Comparison of ENCODE assay signal across 20 cellular contexts in genomic region chr5:36889264-36889663, GRCh38. TPM values are rescaled to one million over a fixed set of nuclear protein-coding genes. Genes with fewer than 3 reads are reported as not detected.
A peak's percentile ranks its signal among the peaks of the same experiment; 100 is the strongest.
DNase-seq lines count a peak whose midpoint lies in the region; ATAC-seq lines count a peak whose summit lies in the region.
"Had no signal": no experiment of that assay in that cellular context is flagged by ENCODE, and none has a peak within 500 bp of the region (broad histone marks: within the 10 kb centered on the region; RNA-seq: fewer than 3 reads in every experiment).

No MANE protein-coding gene starts in this region.

- no peak for DNase-seq in activated CD4-positive, alpha-beta T cell treated with anti-CD3 and anti-CD28 coated beads for 36 hours
- no peak for DNase-seq in activated CD4-positive, alpha-beta T cell treated with anti-CD3 and anti-CD28 coated beads, Interleukin-2, amount 10 ng/mL, durations not matched to agents 7 days and 5 days
- DNase-seq in activated naive CD4-positive, alpha-beta T cell treated with anti-CD3 and anti-CD28 coated beads, Interleukin-2, amount 50 U/mL, for 16 hours = no peak
- no peak for DNase-seq in activated T-helper 2 cell treated with anti-CD3 and anti-CD28 coated beads, Interferon-gamma antibody, Interleukin-2, Interleukin-4, amounts not matched to agents 10 μg/mL and 5 μg/mL and 100 μg/mL, durations not matched to agents 14 hours and 24 hours and 36 hours (ENCODE audit: low spot score)
- no peak for DNase-seq in stimulated activated naive CD8-positive, alpha-beta T cell treated with anti-CD3 and anti-CD28 coated beads, Interleukin-15, Interleukin-2, amounts not matched to agents 100 U/mL and 50 U/mL, for 24 hours
- no peak for DNase-seq in activated CD8-positive, alpha-beta memory T cell treated with anti-CD3 and anti-CD28 coated beads for 24 hours
- DNase-seq in DMS153 (lab: John Stamatoyannopoulos, UW) = no peak
- DNase-seq: 8988T, Calu3, GOT3, NCI-H1092, NCI-H1436 treated with DMSO at 0.1 percent for 48 hours, NCI-H2029, NCI-H345, NCI-H524 treated with DMSO at 0.1 percent for 48 hours, PC-3, RPMI8226 had no signal

- peaks cover 23% of the 10 kb centered on the region for H3K36me3 Mint-ChIP-seq in activated CD4-positive, alpha-beta T cell treated with anti-CD3 and anti-CD28 coated beads for 36 hours (ENCODE audit: low read depth)
- peaks cover 31% of the 10 kb centered on the region for H3K36me3 Mint-ChIP-seq in activated CD4-positive, alpha-beta T cell treated with anti-CD3 and anti-CD28 coated beads, Interleukin-2, amount 10 ng/mL, durations not matched to agents 7 days and 5 days (ENCODE audit: low read depth)
- peaks cover 16% of the 10 kb centered on the region for H3K36me3 Mint-ChIP-seq in activated naive CD4-positive, alpha-beta T cell treated with anti-CD3 and anti-CD28 coated beads, Interleukin-2, amount 50 U/mL, for 24 hours
- H3K36me3 Mint-ChIP-seq in activated T-helper 2 cell treated with anti-CD3 and anti-CD28 coated beads, Interferon-gamma antibody, Interleukin-2, Interleukin-4, amounts not matched to agents 10 μg/mL and 5 μg/mL and 100 μg/mL, durations not matched to agents 14 hours and 24 hours and 36 hours (ENCODE audit: low read depth) = peaks cover 25% of the 10 kb centered on the region

- H3K27ac Mint-ChIP-seq in activated CD4-positive, alpha-beta T cell treated with anti-CD3 and anti-CD28 coated beads for 36 hours = peak overlapping the region; percentile 67
- no peak overlapping the region for H3K27ac Mint-ChIP-seq in activated CD4-positive, alpha-beta T cell treated with anti-CD3 and anti-CD28 coated beads, Interleukin-2, amount 10 ng/mL, durations not matched to agents 7 days and 5 days
- peak overlapping the region; percentile 75 for H3K27ac Mint-ChIP-seq in activated naive CD4-positive, alpha-beta T cell treated with anti-CD3 and anti-CD28 coated beads, Interleukin-2, amount 50 U/mL, for 24 hours
- H3K27ac Mint-ChIP-seq in activated T-helper 2 cell treated with anti-CD3 and anti-CD28 coated beads, Interferon-gamma antibody, Interleukin-2, Interleukin-4, amounts not matched to agents 10 μg/mL and 5 μg/mL and 100 μg/mL, durations not matched to agents 14 hours and 24 hours and 36 hours = peak overlapping the region; percentile 51
- H3K27ac Mint-ChIP-seq: B cell had no signal

- POLR2A ChIA-PET in activated CD4-positive, alpha-beta T cell treated with anti-CD3 and anti-CD28 coated beads for 36 hours (lab: Charles Lee) = interaction anchor here (0.6 kb wide), 1 partner anchor 11 kb away, joined by 3 read pairs; no protein-coding TSS in a partner anchor
- POLR2A ChIA-PET in activated CD4-positive, alpha-beta T cell treated with anti-CD3 and anti-CD28 coated beads, Interleukin-2, amount 10 ng/mL, durations not matched to agents 7 days and 5 days (lab: Charles Lee) = no interaction called here

- no peak overlapping the region for H3K4me3 Mint-ChIP-seq in activated CD4-positive, alpha-beta T cell treated with anti-CD3 and anti-CD28 coated beads for 36 hours
- H3K4me3 Mint-ChIP-seq in activated CD4-positive, alpha-beta T cell treated with anti-CD3 and anti-CD28 coated beads, Interleukin-2, amount 10 ng/mL, durations not matched to agents 7 days and 5 days = no peak overlapping the region
- H3K4me3 Mint-ChIP-seq in activated naive CD4-positive, alpha-beta T cell treated with anti-CD3 and anti-CD28 coated beads, Interleukin-2, amount 50 U/mL, for 24 hours = peak overlapping the region; percentile 23
- H3K4me3 Mint-ChIP-seq in activated T-helper 2 cell treated with anti-CD3 and anti-CD28 coated beads, Interferon-gamma antibody, Interleukin-2, Interleukin-4, amounts not matched to agents 10 μg/mL and 5 μg/mL and 100 μg/mL, durations not matched to agents 14 hours and 24 hours and 36 hours (ENCODE audit: low read depth) = no peak overlapping the region
- H3K4me3 Mint-ChIP-seq: B cell had no signal

- CTCF ChIA-PET in activated CD4-positive, alpha-beta T cell treated with anti-CD3 and anti-CD28 coated beads for 36 hours (lab: Charles Lee) = interaction anchor here (0.8 kb wide), 1 partner anchor 169 kb away, joined by 3 read pairs; no protein-coding TSS in a partner anchor
- CTCF ChIA-PET in activated CD4-positive, alpha-beta T cell treated with anti-CD3 and anti-CD28 coated beads, Interleukin-2, amount 10 ng/mL, durations not matched to agents 7 days and 5 days (lab: Charles Lee) = no interaction called here

- no peaks in the 10 kb centered on the region for H3K9me3 Mint-ChIP-seq in activated CD4-positive, alpha-beta T cell treated with anti-CD3 and anti-CD28 coated beads for 36 hours (ENCODE audit: low read depth)
- peaks cover 6% of the 10 kb centered on the region for H3K9me3 Mint-ChIP-seq in activated CD4-positive, alpha-beta T cell treated with anti-CD3 and anti-CD28 coated beads, Interleukin-2, amount 10 ng/mL, durations not matched to agents 7 days and 5 days
- H3K9me3 Mint-ChIP-seq in activated naive CD4-positive, alpha-beta T cell treated with anti-CD3 and anti-CD28 coated beads, Interleukin-2, amount 50 U/mL, for 24 hours = peaks cover 9% of the 10 kb centered on the region
- peaks cover 10% of the 10 kb centered on the region for H3K9me3 Mint-ChIP-seq in activated T-helper 2 cell treated with anti-CD3 and anti-CD28 coated beads, Interferon-gamma antibody, Interleukin-2, Interleukin-4, amounts not matched to agents 10 μg/mL and 5 μg/mL and 100 μg/mL, durations not matched to agents 14 hours and 24 hours and 36 hours

- peak; percentile 97 for ATAC-seq in activated CD4-positive, alpha-beta T cell treated with anti-CD3 and anti-CD28 coated beads for 36 hours
- peak; percentile 98 for ATAC-seq in stimulated activated naive CD8-positive, alpha-beta T cell treated with anti-CD3 and anti-CD28 coated beads, Interleukin-15, Interleukin-2, amounts not matched to agents 100 U/mL and 50 U/mL, for 24 hours
- ATAC-seq: HCT116, PC-3 had no signal

- peaks cover 67% of the 10 kb centered on the region for H3K4me1 Mint-ChIP-seq in activated CD4-positive, alpha-beta T cell treated with anti-CD3 and anti-CD28 coated beads for 36 hours
- peaks cover 37% of the 10 kb centered on the region for H3K4me1 Mint-ChIP-seq in activated CD4-positive, alpha-beta T cell treated with anti-CD3 and anti-CD28 coated beads, Interleukin-2, amount 10 ng/mL, durations not matched to agents 7 days and 5 days
- H3K4me1 Mint-ChIP-seq in activated naive CD4-positive, alpha-beta T cell treated with anti-CD3 and anti-CD28 coated beads, Interleukin-2, amount 50 U/mL, for 24 hours = peaks cover 86% of the 10 kb centered on the region
- peaks cover 40% of the 10 kb centered on the region for H3K4me1 Mint-ChIP-seq in activated T-helper 2 cell treated with anti-CD3 and anti-CD28 coated beads, Interferon-gamma antibody, Interleukin-2, Interleukin-4, amounts not matched to agents 10 μg/mL and 5 μg/mL and 100 μg/mL, durations not matched to agents 14 hours and 24 hours and 36 hours (ENCODE audit: low read depth)

- intact Hi-C loops in activated CD4-positive, alpha-beta T cell treated with anti-CD3 and anti-CD28 coated beads for 36 hours (cut with DNase I, micrococcal nuclease) = loop anchor here (1.0 to 2.0 kb wide), 4 partner anchors 12 to 222 kb away; partner anchors contain the start of gene NIPBL (in 1 of the 2)
- intact Hi-C loops in activated T-helper 2 cell treated with anti-CD3 and anti-CD28 coated beads, Interferon-gamma antibody, Interleukin-2, Interleukin-4, amounts not matched to agents 10 μg/mL and 5 μg/mL and 100 μg/mL, durations not matched to agents 14 hours and 24 hours and 36 hours (cut with micrococcal nuclease) = loop anchor here (5.0 kb wide), 1 partner anchor 38 kb away; no protein-coding TSS in a partner anchor

- H3K27me3 Mint-ChIP-seq in activated CD4-positive, alpha-beta T cell treated with anti-CD3 and anti-CD28 coated beads for 36 hours = no peaks in the 10 kb centered on the region
- no peaks in the 10 kb centered on the region for H3K27me3 Mint-ChIP-seq in activated CD4-positive, alpha-beta T cell treated with anti-CD3 and anti-CD28 coated beads, Interleukin-2, amount 10 ng/mL, durations not matched to agents 7 days and 5 days
- no peaks in the 10 kb centered on the region for H3K27me3 Mint-ChIP-seq in activated naive CD4-positive, alpha-beta T cell treated with anti-CD3 and anti-CD28 coated beads, Interleukin-2, amount 50 U/mL, for 24 hours
- H3K27me3 Mint-ChIP-seq in activated T-helper 2 cell treated with anti-CD3 and anti-CD28 coated beads, Interferon-gamma antibody, Interleukin-2, Interleukin-4, amounts not matched to agents 10 μg/mL and 5 μg/mL and 100 μg/mL, durations not matched to agents 14 hours and 24 hours and 36 hours (ENCODE audit: low read depth) = no peaks in the 10 kb centered on the region
- H3K27me3 Mint-ChIP-seq: B cell had no signal

RNA-seq across cellular contexts. Expression of gene NIPBL, which starts 12.7 kb away (rescaled TPM):
- 10 to 100 TPM; 42.7 to 50.9 TPM for total RNA-seq in activated CD4-positive, alpha-beta T cell treated with anti-CD3 and anti-CD28 coated beads for 36 hours
- 10 to 100 TPM; 59.4 to 72.8 TPM for total RNA-seq in activated CD4-positive, alpha-beta T cell treated with anti-CD3 and anti-CD28 coated beads, Interleukin-2, amount 10 ng/mL, durations not matched to agents 7 days and 5 days
- 48.5 and 52.9 TPM in 2 replicates for total RNA-seq in activated T-helper 2 cell treated with anti-CD3 and anti-CD28 coated beads, Interferon-gamma antibody, Interleukin-2, Interleukin-4, amounts not matched to agents 10 μg/mL and 5 μg/mL and 100 μg/mL, durations not matched to agents 14 hours and 24 hours and 36 hours
